Comparison of ENCODE assay signal across 22 cellular contexts in the genomic region with DNA sequence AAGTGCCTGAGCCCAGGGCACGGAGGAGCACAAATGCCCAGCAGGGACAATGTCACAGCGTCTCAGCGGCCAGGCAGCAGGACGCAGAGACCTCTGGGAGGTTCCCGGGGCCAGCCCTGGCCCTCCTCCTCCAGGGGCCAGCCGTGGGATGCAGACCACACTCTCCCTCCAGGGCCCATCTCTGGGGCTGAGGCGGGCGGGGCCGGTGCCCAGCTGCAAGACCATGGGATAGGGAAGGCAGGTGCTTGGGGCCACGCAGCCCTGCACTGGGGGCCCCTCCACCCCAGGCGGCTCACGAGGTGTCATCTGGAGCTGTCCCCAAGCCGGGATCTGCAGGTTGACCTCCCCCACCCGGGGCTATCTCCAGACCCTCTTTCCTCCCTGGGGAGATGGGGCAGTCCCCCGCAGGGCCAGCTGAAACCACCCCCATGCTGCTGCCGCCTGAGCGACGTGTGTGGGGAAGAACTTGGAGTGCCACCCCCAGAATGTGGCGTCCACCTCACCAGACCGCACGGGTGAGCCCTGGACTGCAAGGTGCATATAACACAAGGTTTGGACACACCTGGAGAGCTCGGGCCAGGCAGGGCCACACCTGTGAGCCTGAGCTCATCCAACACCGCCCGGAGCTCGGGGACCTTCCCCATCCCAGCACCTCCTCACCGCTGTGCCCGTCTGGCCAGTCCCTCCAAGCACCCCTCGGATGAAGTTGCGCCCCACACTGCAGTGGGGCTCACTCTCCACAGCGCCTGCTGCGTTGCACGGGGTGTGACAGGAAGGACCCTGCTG. TPM values are rescaled to one million over a fixed set of nuclear protein-coding genes. Genes with fewer than 3 reads are reported as not detected.
DNase-seq lines count a peak whose midpoint lies in the region; ATAC-seq and TF ChIP-seq lines count a peak whose summit lies in the region.
"Had no signal": no experiment of that assay in that cellular context is flagged by ENCODE, and none has a peak within 500 bp of the region (broad histone marks: within the 10 kb centered on the region; RNA-seq: fewer than 3 reads in every experiment).

No MANE protein-coding gene starts in this region.

- H3K9me3 Mint-ChIP-seq in nephron progenitor cell = no peaks in the 10 kb centered on the region

- H3K4me1 ChIP-seq in BLaER1 treated with 17β-estradiol and CSF1 and Interleukin-3, amounts not matched to agents 10 nM and 100 nM = peaks cover 35 to 97% (median 82%) of the 10 kb centered on the region in 10 experiments
- H3K4me1 ChIP-seq in Panc1 (ENCODE audit: control insufficient read depth, insufficient read depth, low read length) = no peaks in the 10 kb centered on the region

- H3K27me3 Mint-ChIP-seq in nephron progenitor cell (ENCODE audit: low read depth, poor library complexity) = peaks cover 22% of the 10 kb centered on the region

- TF ChIP-seq CTCF in Panc1 (IDR thresholded peaks at IDR 0.05) (no peak), nephron progenitor cell (IDR thresholded peaks at IDR 0.05) (no peak)

- no peak overlapping the region for H3K27ac Mint-ChIP-seq in nephron progenitor cell

- H3K4me1 Mint-ChIP-seq in nephron progenitor cell = peaks cover 29% of the 10 kb centered on the region

- no peak overlapping the region for H3K4me3 Mint-ChIP-seq in nephron progenitor cell

- no peak overlapping the region for H3K27ac ChIP-seq in BLaER1 treated with 17β-estradiol and CSF1 and Interleukin-3, amounts not matched to agents 10 nM and 100 nM
- no peak overlapping the region for H3K27ac ChIP-seq in Panc1 (ENCODE audit: low read length)

- peak overlapping the region in 1 of 11 experiments; percentile 21; a peak in 2 of 22 replicates for H3K9ac ChIP-seq in BLaER1 treated with 17β-estradiol and CSF1 and Interleukin-3, amounts not matched to agents 10 nM and 100 nM

- POLR2A ChIA-PET in Panc1 (lab: Charles Lee) = interaction anchor here (0.6 kb wide), 1 partner anchor 75 kb away, joined by 3 read pairs; no protein-coding TSS in a partner anchor

- no peaks in the 10 kb centered on the region for H3K9me3 ChIP-seq in BLaER1 treated with 17β-estradiol and CSF1 and Interleukin-3, amounts not matched to agents 10 nM and 100 nM (replicated peaks in 1 of 11)
- H3K9me3 ChIP-seq in Panc1 (ENCODE audit: control insufficient read depth, insufficient read depth, low read depth, low read length) = no peaks in the 10 kb centered on the region

- H3K4me3 ChIP-seq in BLaER1 treated with 17β-estradiol and CSF1 and Interleukin-3, amounts not matched to agents 10 nM and 100 nM = no peak overlapping the region; a peak in 3 of 20 replicates
- H3K4me3 ChIP-seq in Panc1 (ENCODE audit: low read depth in 2 of 2, low read length in 2 of 2) = no peak overlapping the region

- in situ Hi-C loops in Panc1 (cut with HindIII; ENCODE audit: low pct_unique_long_range_greater_than_20kb, low sequenced_read_pairs) = no loop called here
- in situ Hi-C loops in ACHN (cut with HindIII; ENCODE audit: low pct_ligation_motif_present, low pct_unique_long_range_greater_than_20kb, low sequenced_read_pairs) = no loop called here

- peaks cover 0 to 39% (median 14%) of the 10 kb centered on the region in 11 experiments; a peak in 10 of 22 replicates for H4K20me1 ChIP-seq in BLaER1 treated with 17β-estradiol and CSF1 and Interleukin-3, amounts not matched to agents 10 nM and 100 nM

- CTCF ChIA-PET in Panc1 (lab: Charles Lee) = interaction anchor here (0.6 to 0.7 kb wide), 2 partner anchors 8 to 9 kb away, joined by 3 to 4 read pairs; no protein-coding TSS in a partner anchor

- no TSS peak for BruUV-seq in Panc1 (replicated peaks; lab: Mats Ljungman, UMichigan)

- peak; percentile 27 for ATAC-seq in Panc1
- ATAC-seq in Right ventricle myocardium superior (ENCODE audit: poor library complexity) = no peak
- ATAC-seq in HG03571 (IDR thresholded peaks at IDR 0.05; ENCODE audit: unreplicated experiment) = no peak
- ATAC-seq: HCT116 had no signal

- H3K36me3 ChIP-seq in BLaER1 treated with 17β-estradiol and CSF1 and Interleukin-3, amounts not matched to agents 10 nM and 100 nM = no peaks in the 10 kb centered on the region
- H3K36me3 ChIP-seq in Panc1 (ENCODE audit: control insufficient read depth, insufficient read depth, low read length) = no peaks in the 10 kb centered on the region

- no peaks in the 10 kb centered on the region for H3K36me3 Mint-ChIP-seq in nephron progenitor cell (ENCODE audit: low read depth)

- H3K27me3 ChIP-seq in BLaER1 treated with 17β-estradiol and CSF1 and Interleukin-3, amounts not matched to agents 10 nM and 100 nM = peaks cover 26 to 81% (median 56%) of the 10 kb centered on the region in 11 experiments
- no peaks in the 10 kb centered on the region for H3K27me3 ChIP-seq in Panc1 (ENCODE audit: control insufficient read depth, insufficient read depth, low read length)

- DNase-seq in Panc1 (ENCODE audit: low read depth, low spot score) (no peak), Right ventricle myocardium superior (peak; percentile 32), nephron progenitor cell (peak; percentile 4), NCI-H2227 (lab: John Stamatoyannopoulos, UW; ENCODE audit: unreplicated experiment) (no peak), NCI-H1436 (lab: John Stamatoyannopoulos, UW) (no peak), ACHN (no peak)
- DNase-seq: activated CD4-positive, alpha-beta T cell treated with anti-CD3 and anti-CD28 coated beads for 48 hours; activated CD8-positive, alpha-beta memory T cell treated with anti-CD3 and anti-CD28 coated beads, Interleukin-2, amount 50 U/mL, for 48 hours; activated gamma-delta T cell treated with Interleukin-2 at 50 U/mL for 16 hours; cerebellar nuclear complex; islet precursor cell; NCI-H1417; NCI-H2171; stimulated activated naive CD4-positive, alpha-beta T cell; trophoblast cell had no signal

- H3K4me2 ChIP-seq in BLaER1 treated with 17β-estradiol and CSF1 and Interleukin-3, amounts not matched to agents 10 nM and 100 nM = peak overlapping the region; percentile 53 to 99 (median 93); a peak in 21 of 22 replicates

- intact Hi-C loops in Panc1 (cut with micrococcal nuclease; ENCODE audit: unreplicated experiment) = no loop called here
- intact Hi-C loops in Right ventricle myocardium superior (cut with DNase I) = no loop called here

RNA-seq across cellular contexts. Expression of gene TTLL10, which starts 4.1 kb away (rescaled TPM):
- total RNA-seq in Panc1 (2021; ENCODE audit: unreplicated experiment) = not detected
- polyA plus RNA-seq in Panc1 (2012; ENCODE audit: insufficient read length) = not detected
- 0.22 TPM for total RNA-seq in Right ventricle myocardium superior
- total RNA-seq: Daoy, HT1080 had no signal
- polyA plus RNA-seq: AG04450, neural cell had no signal

RNA-seq across cellular contexts. Expression of gene TNFRSF18, which starts 36.8 kb away (rescaled TPM):
- 4.3 TPM for total RNA-seq in Panc1 (2021; ENCODE audit: unreplicated experiment)
- 8.2 TPM for polyA plus RNA-seq in Panc1 (2012; ENCODE audit: insufficient read length)
- total RNA-seq in Right ventricle myocardium superior = 0.32 TPM
- total RNA-seq: HT1080 had no signal
- polyA plus RNA-seq: neural cell had no signal

RNA-seq across cellular contexts. Expression of gene TNFRSF4, which starts 44.3 kb away (rescaled TPM):
- 0.62 TPM for total RNA-seq in Panc1 (2021; ENCODE audit: unreplicated experiment)
- not detected for polyA plus RNA-seq in Panc1 (2012; ENCODE audit: insufficient read length)
- total RNA-seq in Right ventricle myocardium superior = 2.1 TPM
- total RNA-seq: Daoy had no signal
- polyA plus RNA-seq: neural cell had no signal

RNA-seq across cellular contexts. Expression of gene C1orf159, which starts 53.7 kb away (rescaled TPM):
- 28.8 TPM for total RNA-seq in Panc1 (2021; ENCODE audit: unreplicated experiment)
- polyA plus RNA-seq in Panc1 (2012; ENCODE audit: insufficient read length) = 25.8 TPM
- 2.4 TPM for total RNA-seq in Right ventricle myocardium superior

Comparison
In these comparisons a context has a peak if more than half of its experiments do, and no peak if none do; other contexts are left out.
1. DNase-seq: peak in Right ventricle myocardium superior (single experiment) and nephron progenitor cell (single experiment); none in Panc1 (single experiment), NCI-H2227 (single experiment), NCI-H1436 (single experiment) and ACHN (single experiment).